21 cellular contexts compared by ENCODE assay signal in the genomic region with DNA sequence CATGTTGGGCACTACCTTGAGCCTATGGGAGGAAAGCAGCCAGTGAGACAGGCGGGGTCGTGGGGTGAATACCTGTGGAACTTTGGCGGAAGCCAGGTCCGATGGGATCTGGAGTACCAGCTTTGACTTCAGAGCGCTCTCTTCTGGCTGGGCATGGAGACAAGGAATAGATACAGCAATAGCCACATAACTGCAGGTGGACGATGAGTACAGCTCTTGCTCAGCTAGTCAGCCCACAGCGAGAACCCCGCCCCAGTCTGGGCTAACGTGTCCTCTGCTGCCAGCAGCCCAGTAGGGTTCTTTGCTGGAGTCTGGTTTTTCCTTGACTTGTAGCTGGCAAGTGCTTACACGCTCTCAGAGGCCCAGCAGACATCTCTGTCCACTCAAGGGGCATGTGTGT.
A peak's percentile ranks its signal among the peaks of the same experiment; 100 is the strongest.
DNase-seq lines count a peak whose midpoint lies in the region; ATAC-seq and TF ChIP-seq lines count a peak whose summit lies in the region.
"Had no signal": no experiment of that assay in that cellular context is flagged by ENCODE, and none has a peak within 500 bp of the region (broad histone marks: within the 10 kb centered on the region; RNA-seq: fewer than 3 reads in every experiment).

No MANE protein-coding gene starts in this region.

- peak overlapping the region; percentile 84 for H3K27ac Mint-ChIP-seq in endodermal cell
- H3K27ac Mint-ChIP-seq in neural progenitor cell: no peak overlapping the region
- H3K27ac Mint-ChIP-seq: activated T-cell treated with anti-CD3 and anti-CD28 coated beads, Interleukin-2, amount 50 U/mL, for 72 hours; T-helper 1 cell treated with Interleukin-12 subunit alpha and Interleukin-12 subunit beta and Interleukin-4 antibody, amounts not matched to agents 30 μg/mL and 1 μg/mL, for 36 hours had no signal

- ATAC-seq in HCT116 (no peak), HG03196 (IDR thresholded peaks at IDR 0.05; ENCODE audit: unreplicated experiment) (no peak)
- ATAC-seq: activated T-cell treated with anti-CD3 and anti-CD28 coated beads, Interleukin-2, amount 50 U/mL, for 72 hours had no signal

- no peaks in the 10 kb centered on the region for H3K27me3 Mint-ChIP-seq in endodermal cell (ENCODE audit: insufficient read depth)
- H3K27me3 Mint-ChIP-seq in neural progenitor cell (ENCODE audit: insufficient read depth, low read depth): peaks cover 4% of the 10 kb centered on the region

- CTCF ChIA-PET in HCT116 (lab: Charles Lee): interaction anchor here (0.6 to 1.4 kb wide), 3 partner anchors 84 to 644 kb away, joined by 4 to 10 read pairs (median 6); a partner anchor contains a TSS

- no peak overlapping the region for H3K27ac ChIP-seq in HCT116 (ENCODE audit: low read depth, low read length)
- no peak overlapping the region for H3K27ac ChIP-seq in endodermal cell (ENCODE audit: low read depth, low read length)
- no peak overlapping the region for H3K27ac ChIP-seq in neural progenitor cell
- H3K27ac ChIP-seq: ovary had no signal

- peaks cover 35% of the 10 kb centered on the region for H3K4me1 Mint-ChIP-seq in endodermal cell
- H3K4me1 Mint-ChIP-seq in neural progenitor cell: peaks cover 29% of the 10 kb centered on the region

- H3K4me3 Mint-ChIP-seq in endodermal cell (peak overlapping the region; percentile 18), neural progenitor cell (no peak overlapping the region)
- H3K4me3 Mint-ChIP-seq: activated T-cell treated with anti-CD3 and anti-CD28 coated beads, Interleukin-2, amount 50 U/mL, for 72 hours; T-helper 1 cell treated with Interleukin-12 subunit alpha and Interleukin-12 subunit beta and Interleukin-4 antibody, amounts not matched to agents 30 μg/mL and 1 μg/mL, for 36 hours had no signal

- H3K36me3 Mint-ChIP-seq in endodermal cell (ENCODE audit: low read depth) (peaks cover 8% of the 10 kb centered on the region), neural progenitor cell (no peaks in the 10 kb centered on the region)

- POLR2A ChIA-PET in HCT116 (lab: Charles Lee): interaction anchor here (3.1 kb wide), 1 partner anchor 14 kb away, joined by 12 read pairs; no protein-coding TSS in a partner anchor

- H2AFZ ChIP-seq in HCT116 (ENCODE audit: low read depth, low read length, poor library complexity, severe bottlenecking) (no peak overlapping the region), neural progenitor cell (replicated peaks) (no peak overlapping the region)

- H3K4me3 ChIP-seq in HCT116 (replicated peaks in 1 of 2; ENCODE audit: low read depth in 1 of 2, low read length in 2 of 2): no peak overlapping the region
- no peak overlapping the region for H3K4me3 ChIP-seq in NT2/D1 (ENCODE audit: insufficient read length, low read depth)
- no peak overlapping the region for H3K4me3 ChIP-seq in endodermal cell (ENCODE audit: low read length)
- H3K4me3 ChIP-seq in neural progenitor cell: no peak overlapping the region
- no peak overlapping the region for H3K4me3 ChIP-seq in BE2C (ENCODE audit: low read depth, low read length)
- H3K4me3 ChIP-seq: ovary had no signal

- H4K20me1 ChIP-seq in HCT116 (ENCODE audit: insufficient read depth) (no peaks in the 10 kb centered on the region), neural progenitor cell (ENCODE audit: low read depth) (peaks cover 34% of the 10 kb centered on the region)

- H3F3A ChIP-seq in neural progenitor cell (ENCODE audit: low read depth): peaks cover 49% of the 10 kb centered on the region

- H3K79me2 ChIP-seq in HCT116 (ENCODE audit: insufficient read depth, low read length) (peaks cover 57% of the 10 kb centered on the region), neural progenitor cell (ENCODE audit: low read depth) (peaks cover 57% of the 10 kb centered on the region)

- BruUV-seq in HCT116 (replicated peaks; lab: Mats Ljungman, UMichigan): no TSS peak

- H3K4me1 ChIP-seq in HCT116 (ENCODE audit: control insufficient read depth in 1 of 2, insufficient read depth in 2 of 2, low read length in 2 of 2): peaks cover 8 to 64% of the 10 kb centered on the region in 2 experiments
- H3K4me1 ChIP-seq in NT2/D1 (ENCODE audit: insufficient read depth, insufficient read length): peaks cover 12% of the 10 kb centered on the region
- H3K4me1 ChIP-seq in endodermal cell (ENCODE audit: control insufficient read depth, insufficient read depth, low read length): no peaks in the 10 kb centered on the region
- H3K4me1 ChIP-seq in neural progenitor cell: peaks cover 51% of the 10 kb centered on the region
- no peaks in the 10 kb centered on the region for H3K4me1 ChIP-seq in BE2C

- WGBS in endodermal cell (ENCODE audit: insufficient coverage in 1 of 2, insufficient read length in 1 of 2), 2 experiments: 82 to 89% methylated on average over 8 to 10 of the region's 10 CpGs

- no peaks in the 10 kb centered on the region for H3K9me2 ChIP-seq in HCT116 (ENCODE audit: insufficient read depth)

- no peak for TF ChIP-seq POLR2A in HCT116 (IDR thresholded peaks at IDR 0.05; ENCODE audit: borderline replicate concordance, extremely low read depth, insufficient read depth, insufficient read length)

- H3K27me3 ChIP-seq in HCT116 (ENCODE audit: insufficient read depth, low read length): no peaks in the 10 kb centered on the region
- H3K27me3 ChIP-seq in NT2/D1 (ENCODE audit: insufficient read depth, insufficient read length): no peaks in the 10 kb centered on the region
- no peaks in the 10 kb centered on the region for H3K27me3 ChIP-seq in endodermal cell (ENCODE audit: control insufficient read depth, insufficient read depth, low read length, poor library complexity, severe bottlenecking)
- no peaks in the 10 kb centered on the region for H3K27me3 ChIP-seq in neural progenitor cell
- H3K27me3 ChIP-seq in BE2C: no peaks in the 10 kb centered on the region
- H3K27me3 ChIP-seq: ovary had no signal

- RAD21 ChIA-PET in HCT116 (lab: Charles Lee; ENCODE audit: low non-redundant PET in 1 of 2, low total read pairs in 2 of 2, uncharacterized antibody in 2 of 2, unreplicated experiment in 2 of 2): interaction anchor here in 1 of 2 experiments (1.5 kb wide), 1 partner anchor 87 kb away, joined by 3 read pairs; no protein-coding TSS in a partner anchor

- no peaks in the 10 kb centered on the region for H3K9me3 ChIP-seq in HCT116 (ENCODE audit: control insufficient read depth in 1 of 2, insufficient read depth in 1 of 2, low read depth in 1 of 2, low read length in 2 of 2)
- peaks cover 8% of the 10 kb centered on the region; the same call in 1 of the 2 replicates for H3K9me3 ChIP-seq in NT2/D1 (ENCODE audit: insufficient read depth, low read length)
- no peaks in the 10 kb centered on the region for H3K9me3 ChIP-seq in endodermal cell (ENCODE audit: control insufficient read depth, low read length)
- no peaks in the 10 kb centered on the region for H3K9me3 ChIP-seq in neural progenitor cell (ENCODE audit: low read depth)
- H3K9me3 ChIP-seq in BE2C: no peaks in the 10 kb centered on the region
- H3K9me3 ChIP-seq: ovary had no signal

- TF ChIP-seq RAD21 in HCT116 (IDR thresholded peaks at IDR 0.05; ENCODE audit: low read depth): peak; percentile 53

- TF ChIP-seq CTCF in HCT116 (IDR thresholded peaks at IDR 0.05 in 2 of 3, conservative IDR thresholded peaks at IDR 0.05 in 1 of 3; ENCODE audit: borderline replicate concordance in 1 of 3, insufficient read depth in 1 of 3, low read depth in 2 of 3, low read length in 2 of 3) (no peak), endodermal cell (conservative IDR thresholded peaks at IDR 0.05) (peak; percentile 37), neural progenitor cell (IDR thresholded peaks at IDR 0.05) (no peak), BE2C (IDR thresholded peaks at IDR 0.05; ENCODE audit: low read depth, low read length) (no peak)

- no peaks in the 10 kb centered on the region for H3K36me3 ChIP-seq in HCT116 (ENCODE audit: control insufficient read depth in 1 of 2, insufficient read depth in 2 of 2, low read length in 2 of 2)
- H3K36me3 ChIP-seq in NT2/D1 (ENCODE audit: insufficient read depth, insufficient read length, low read length): no peaks in the 10 kb centered on the region
- no peaks in the 10 kb centered on the region for H3K36me3 ChIP-seq in endodermal cell (ENCODE audit: control insufficient read depth, insufficient read depth, low read length)
- H3K36me3 ChIP-seq in neural progenitor cell: no peaks in the 10 kb centered on the region
- no peaks in the 10 kb centered on the region for H3K36me3 ChIP-seq in BE2C
- H3K36me3 ChIP-seq: ovary had no signal

- DNase-seq in HCT116 (ENCODE audit: low read depth, low spot score) (no peak), NT2/D1 (ENCODE audit: low read depth, low spot score) (no peak), endodermal cell (peak; percentile 68), neural progenitor cell (ENCODE audit: low spot score) (no peak), activated gamma-delta T cell (lab: John Stamatoyannopoulos, UW) (no peak), BE2C (no peak)
- DNase-seq in stimulated activated CD4-positive, alpha-beta T cell treated with anti-CD3 and anti-CD28 coated beads, Interleukin-4, amount 100 ng/mL, for 24 hours: no peak
- DNase-seq: activated CD4-positive, CD25-positive, alpha-beta regulatory T cell; activated T-cell treated with anti-CD3 and anti-CD28 coated beads, Interleukin-2, amount 50 U/mL, for 72 hours; central memory CD4-positive, alpha-beta T cell; COR-L47; effector memory CD4-positive, alpha-beta T cell; EL; Karpas-422; left ventricle myocardium superior; ovary; Right ventricle myocardium superior; stimulated activated CD4-positive, alpha-beta T cell treated with anti-CD3 and anti-CD28 coated beads, Interleukin-4, amount 100 ng/mL, for 4 hours; stimulated activated CD8-positive, alpha-beta memory T cell treated with anti-CD3 and anti-CD28 coated beads, Interleukin-4, amount 100 ng/mL, for 48 hours had no signal

- intact Hi-C loops in HCT116 (cut with micrococcal nuclease): no loop called here

- H3K9ac ChIP-seq in HCT116 (ENCODE audit: low read length) (peak overlapping the region; percentile 8; the same call in 1 of the 2 replicates), NT2/D1 (ENCODE audit: insufficient read length, low read depth) (peak overlapping the region; percentile 2), endodermal cell (ENCODE audit: extremely low read depth, low read length, poor library complexity, severe bottlenecking) (no peak overlapping the region), neural progenitor cell (no peak overlapping the region)

- no peaks in the 10 kb centered on the region for H3K9me3 Mint-ChIP-seq in endodermal cell
- H3K9me3 Mint-ChIP-seq in neural progenitor cell: no peaks in the 10 kb centered on the region
- H3K9me3 Mint-ChIP-seq: activated T-cell treated with anti-CD3 and anti-CD28 coated beads, Interleukin-2, amount 50 U/mL, for 72 hours; T-helper 1 cell treated with Interleukin-12 subunit alpha and Interleukin-12 subunit beta and Interleukin-4 antibody, amounts not matched to agents 30 μg/mL and 1 μg/mL, for 36 hours had no signal

- peak overlapping the region; percentile 33 for H3K4me2 ChIP-seq in HCT116 (ENCODE audit: low read length)
- peak overlapping the region; percentile 60 for H3K4me2 ChIP-seq in neural progenitor cell

TF ChIP-seq in HCT116, 20 proteins besides CTCF, POLR2A, EP300 and RAD21 (continues in another document):
- TF ChIP-seq ZNF274 (IDR thresholded peaks at IDR 0.05; ENCODE audit: low read depth, low read length) (no peak), EZH2 (IDR thresholded peaks at IDR 0.05) (no peak), SP1 (IDR thresholded peaks at IDR 0.05; ENCODE audit: low read depth) (no peak), CEBPB (IDR thresholded peaks at IDR 0.05; ENCODE audit: low read depth) (no peak), ELF1 (IDR thresholded peaks at IDR 0.05; ENCODE audit: borderline replicate concordance, low read depth) (no peak)

Comparison
In these comparisons a context has a peak if more than half of its experiments do, and no peak if none do; other contexts are left out.
1. H3K9ac ChIP-seq: peak in HCT116 (single experiment) and NT2/D1 (single experiment); none in endodermal cell (single experiment) and neural progenitor cell (single experiment).